ENCODE assay signal across 1 cellular context in genomic region chrX:136251042-136251991, GRCh38.
TF ChIP-seq lines count a peak whose summit lies in the region.

Gene MAP7D3 (minus strand): TSS chrX:136251400. CDS start chrX:136251358, 42 bp downstream.

TF ChIP-seq in K562, 482 proteins besides CTCF, POLR2A, EP300 and RAD21 (continued from another document and continues in another):
- TF ChIP-seq ZNF740 (CRISPR knock-in tag; IDR thresholded peaks at IDR 0.05) = peak; percentile 87
- no peak for TF ChIP-seq ZNF740 (tag; IDR thresholded peaks at IDR 0.05)
- TF ChIP-seq RBFOX2 (IDR thresholded peaks at IDR 0.05; ENCODE audit: low read depth, low read length) = peak; percentile 79
- no peak for TF ChIP-seq HMG20A (CRISPR knock-in tag; conservative IDR thresholded peaks at IDR 0.05)
- TF ChIP-seq SRSF7 (optimal IDR thresholded peaks at IDR 0.05; ENCODE audit: low read depth, low read length) = no peak
- no peak for TF ChIP-seq MTF1 (CRISPR knock-in tag; IDR thresholded peaks at IDR 0.05; ENCODE audit: borderline replicate concordance)
- no peak for TF ChIP-seq ZNF165 (CRISPR knock-in tag; IDR thresholded peaks at IDR 0.05; ENCODE audit: borderline replicate concordance)
- TF ChIP-seq SUPT5H (IDR thresholded peaks at IDR 0.05) = peak; percentile 54; the same call in 1 of the 2 replicates
- peak; percentile 59; the same call in 1 of the 2 replicates for TF ChIP-seq RFX5 (IDR thresholded peaks at IDR 0.05; ENCODE audit: low read depth, low read length)
- TF ChIP-seq ZNF175 (CRISPR knock-in tag; IDR thresholded peaks at IDR 0.05; ENCODE audit: low read depth) = no peak
- TF ChIP-seq HNRNPL (IDR thresholded peaks at IDR 0.05; ENCODE audit: low read depth, low read length) = 0 out of 2 replicates have a peak, but pooled peaks have one; percentile 38
- peak; percentile 91 for TF ChIP-seq HNRNPLL (IDR thresholded peaks at IDR 0.05; ENCODE audit: low read depth, low read length, poor library complexity, severe bottlenecking)
- TF ChIP-seq KLF10 (CRISPR knock-in tag; IDR thresholded peaks at IDR 0.05) = no peak
- peak; percentile 26 for TF ChIP-seq MEIS2 (IDR thresholded peaks at IDR 0.05; ENCODE audit: partially characterized antibody)
- peak; percentile 62; the same call in 1 of the 2 replicates for TF ChIP-seq L3MBTL2 (IDR thresholded peaks at IDR 0.05)
- TF ChIP-seq NFIC (IDR thresholded peaks at IDR 0.05) = peak; percentile 54
- TF ChIP-seq ZFX (CRISPR knock-in tag; IDR thresholded peaks at IDR 0.05) = peak; percentile 43
- peak; percentile 49 for TF ChIP-seq POLR2B (IDR thresholded peaks at IDR 0.05; ENCODE audit: low read depth, partially characterized antibody)
- TF ChIP-seq CHD2 (IDR thresholded peaks at IDR 0.05; ENCODE audit: low read depth, low read length) = no peak
- 0 out of 2 replicates have a peak, but pooled peaks have one; percentile 40 for TF ChIP-seq TFAP4 (CRISPR knock-in tag; IDR thresholded peaks at IDR 0.05; ENCODE audit: borderline replicate concordance)
- TF ChIP-seq ZNF143 (CRISPR knock-in tag; IDR thresholded peaks at IDR 0.05) = no peak
- 0 out of 2 replicates have a peak, but pooled peaks have one; percentile 17 for TF ChIP-seq ARID4B (CRISPR knock-in tag; IDR thresholded peaks at IDR 0.05)
- no peak for TF ChIP-seq ETV5 (CRISPR knock-in tag; IDR thresholded peaks at IDR 0.05; ENCODE audit: low read depth)
- TF ChIP-seq CEBPG (CRISPR knock-in tag; IDR thresholded peaks at IDR 0.05) = peak; percentile 71
- peak; percentile 67 to 84 for TF ChIP-seq CEBPG (tag; conservative IDR thresholded peaks at IDR 0.05 in 1 of 2, IDR thresholded peaks at IDR 0.05 in 1 of 2)
- no peak for TF ChIP-seq ZBTB49 (CRISPR knock-in tag; IDR thresholded peaks at IDR 0.05; ENCODE audit: borderline replicate concordance)
- no peak for TF ChIP-seq ZNF445 (CRISPR knock-in tag; IDR thresholded peaks at IDR 0.05; ENCODE audit: low read depth)
- TF ChIP-seq CEBPB (tag; IDR thresholded peaks at IDR 0.05) = peak; percentile 92
- no peak for TF ChIP-seq ZNF518B (CRISPR knock-in tag; IDR thresholded peaks at IDR 0.05)
- peak; percentile 49 for TF ChIP-seq KDM5B (IDR thresholded peaks at IDR 0.05; ENCODE audit: insufficient replicate concordance, low read depth, low read length)
- no peak for TF ChIP-seq CREB5 (CRISPR knock-in tag; IDR thresholded peaks at IDR 0.05)
- peak; percentile 50; the same call in 1 of the 2 replicates for TF ChIP-seq MYC (IDR thresholded peaks at IDR 0.05; ENCODE audit: low read depth, low read length)
- no peak for TF ChIP-seq MYC (CRISPR knock-in tag; IDR thresholded peaks at IDR 0.05; ENCODE audit: borderline replicate concordance, low read depth)
- TF ChIP-seq NCOA6 (IDR thresholded peaks at IDR 0.05) = peak; percentile 82
- TF ChIP-seq RBBP5 (IDR thresholded peaks at IDR 0.05; ENCODE audit: borderline replicate concordance, insufficient read depth, low read length, poor library complexity, severe bottlenecking) = peak; percentile 31
- TF ChIP-seq POLR2G (IDR thresholded peaks at IDR 0.05; ENCODE audit: low read depth, low read length) = peak; percentile 85
- no peak for TF ChIP-seq SNAPC5 (CRISPR knock-in tag; IDR thresholded peaks at IDR 0.05)
- TF ChIP-seq ZHX1 (conservative IDR thresholded peaks at IDR 0.05; ENCODE audit: low read length) = no peak
- no peak for TF ChIP-seq ZNF282 (CRISPR knock-in tag; IDR thresholded peaks at IDR 0.05)
- no peak for TF ChIP-seq SIRT6 (IDR thresholded peaks at IDR 0.05; ENCODE audit: low read depth, low read length)
- peak; percentile 59; the same call in 1 of the 2 replicates for TF ChIP-seq EGR1 (conservative IDR thresholded peaks at IDR 0.05)
- no peak for TF ChIP-seq NBN (IDR thresholded peaks at IDR 0.05; ENCODE audit: low read depth)
- TF ChIP-seq MAZ (CRISPR knock-in tag; conservative IDR thresholded peaks at IDR 0.05 in 1 of 2, IDR thresholded peaks at IDR 0.05 in 1 of 2) = peak in 1 of 2 experiments; percentile 39; a peak in 1 of 4 replicates
- TF ChIP-seq EP400 (IDR thresholded peaks at IDR 0.05) = peak; percentile 62; the same call in 1 of the 2 replicates
- peak; percentile 53 for TF ChIP-seq TAF1 (IDR thresholded peaks at IDR 0.05; ENCODE audit: control insufficient read depth, extremely low read depth, insufficient read depth, low read length, severe bottlenecking)
- TF ChIP-seq ESRRA (IDR thresholded peaks at IDR 0.05; ENCODE audit: borderline replicate concordance, low read depth) = no peak
- TF ChIP-seq JUNB (CRISPR knock-in tag; conservative IDR thresholded peaks at IDR 0.05) = no peak
- no peak for TF ChIP-seq ZC3H4 (CRISPR knock-in tag; IDR thresholded peaks at IDR 0.05; ENCODE audit: borderline replicate concordance)
